10 cellular contexts compared by ENCODE assay signal in genomic region chr22:42342426-42343135, GRCh38.
DNase-seq lines count a peak whose midpoint lies in the region; ATAC-seq and TF ChIP-seq lines count a peak whose summit lies in the region.
"Had no signal": no experiment of that assay in that cellular context is flagged by ENCODE, and none has a peak within 500 bp of the region (broad histone marks: within the 10 kb centered on the region; RNA-seq: fewer than 3 reads in every experiment).

No MANE protein-coding gene starts in this region.

- H3K9me3 Mint-ChIP-seq in stimulated activated effector memory CD8-positive, alpha-beta T cell treated with anti-CD3 and anti-CD28 coated beads, Interleukin-12 subunit alpha, Interleukin-12 subunit beta, amount 100 ng/mL, for 72 hours = no peaks in the 10 kb centered on the region

- POLR2A ChIA-PET in RWPE1 (lab: Yijun Ruan, JAX; ENCODE audit: low non-redundant PET) = interaction anchor here (1.0 kb wide), 1 partner anchor 91 kb away, joined by 7 read pairs; no protein-coding TSS in a partner anchor

- peak overlapping the region; percentile 49 for H3K4me3 Mint-ChIP-seq in stimulated activated effector memory CD8-positive, alpha-beta T cell treated with anti-CD3 and anti-CD28 coated beads, Interleukin-12 subunit alpha, Interleukin-12 subunit beta, amount 100 ng/mL, for 72 hours

- H3K36me3 Mint-ChIP-seq in stimulated activated effector memory CD8-positive, alpha-beta T cell treated with anti-CD3 and anti-CD28 coated beads, Interleukin-12 subunit alpha, Interleukin-12 subunit beta, amount 100 ng/mL, for 72 hours = no peaks in the 10 kb centered on the region

- H3K4me1 Mint-ChIP-seq in stimulated activated effector memory CD8-positive, alpha-beta T cell treated with anti-CD3 and anti-CD28 coated beads, Interleukin-12 subunit alpha, Interleukin-12 subunit beta, amount 100 ng/mL, for 72 hours = peaks cover 11% of the 10 kb centered on the region

- H3K4me3 ChIP-seq in foreskin fibroblast (ENCODE audit: low read depth in 1 of 2, low read length in 2 of 2) = peak overlapping the region; percentile 32 to 46

- peak; percentile 47 for DNase-seq in DMS 273 (lab: John Stamatoyannopoulos, UW; ENCODE audit: unreplicated experiment)
- no peak for DNase-seq in DMS 273 treated with DMSO at 0.1 percent for 48 hours (lab: John Stamatoyannopoulos, UW)
- no peak for DNase-seq in RWPE1 (ENCODE audit: low spot score)
- no peak for DNase-seq in foreskin fibroblast
- DNase-seq in stimulated activated effector memory CD8-positive, alpha-beta T cell treated with anti-CD3 and anti-CD28 coated beads, Interleukin-12 subunit alpha, Interleukin-12 subunit beta, amount 100 ng/mL, for 72 hours (ENCODE audit: low spot score in 2 of 2) = no peak
- no peak for DNase-seq in kidney tubule cell (ENCODE audit: low spot score)
- DNase-seq in NCI-H1436 treated with DMSO at 0.1 percent for 48 hours (lab: John Stamatoyannopoulos, UW) = no peak
- DNase-seq: small intestine had no signal

- CTCF ChIA-PET in RWPE1 (lab: Yijun Ruan, JAX) = no interaction called here

- no peak overlapping the region for H3K27ac Mint-ChIP-seq in stimulated activated effector memory CD8-positive, alpha-beta T cell treated with anti-CD3 and anti-CD28 coated beads, Interleukin-12 subunit alpha, Interleukin-12 subunit beta, amount 100 ng/mL, for 72 hours

- peak overlapping the region; percentile 80; the same call in 1 of the 2 replicates for H3K27ac ChIP-seq in RWPE1
- H3K27ac ChIP-seq: 22Rv1 had no signal

- TF ChIP-seq CTCF in RWPE1 (conservative IDR thresholded peaks at IDR 0.05; ENCODE audit: low read depth) (no peak), foreskin fibroblast (IDR thresholded peaks at IDR 0.05; ENCODE audit: low read depth, low read length) (no peak)

- ATAC-seq in stimulated activated effector memory CD8-positive, alpha-beta T cell treated with anti-CD3 and anti-CD28 coated beads, Interleukin-12 subunit alpha, Interleukin-12 subunit beta, amount 100 ng/mL, for 72 hours = no peak
- no peak for ATAC-seq in GM19452 (IDR thresholded peaks at IDR 0.05; ENCODE audit: unreplicated experiment)
